Comparison of ENCODE assay signal across 8 cellular contexts in genomic region chr5:94693043-94693822, GRCh38.
DNase-seq lines count a peak whose midpoint lies in the region; ATAC-seq, FAIRE-seq and TF ChIP-seq lines count a peak whose summit lies in the region.

No MANE protein-coding gene starts in this region.

- ATAC-seq in A549, result peak; percentile 80 to 85; a peak in 4 of 6 replicates
- ATAC-seq in HG03064 (IDR thresholded peaks at IDR 0.05; ENCODE audit: low read depth, unreplicated experiment), result peak; percentile 75

- intact Hi-C loops in dorsolateral prefrontal cortex (cut with DNase I), result loop anchor here in 1 of 2 donors (10.0 kb wide), 1 partner anchor 1098 kb away; no protein-coding TSS in a partner anchor

- DNase-seq in A549 (ENCODE audit: low read depth in 1 of 2, low spot score in 1 of 2), result peak in 1 of 2 experiments; percentile 47
- no peak for DNase-seq in GM12864 (ENCODE audit: low read depth)
- DNase-seq in NCI-H69 (lab: John Stamatoyannopoulos, UW), result peak; percentile 81
- DNase-seq in dorsolateral prefrontal cortex, result no peak
- no peak for DNase-seq in COLO668 (lab: John Stamatoyannopoulos, UW; ENCODE audit: unreplicated experiment)
- no peak for DNase-seq in activated CD8-positive, alpha-beta memory T cell treated with anti-CD3 and anti-CD28 coated beads, Interleukin-2, amount 50 U/mL, for 4 hours

- TF ChIP-seq CTCF in A549 (IDR thresholded peaks at IDR 0.05), result peak; percentile 54
- TF ChIP-seq CTCF in GM12864 (IDR thresholded peaks at IDR 0.05; ENCODE audit: low read depth, low read length, missing control alignments), result peak; percentile 17
- peak in 55 of 56 donors; percentile 30 to 71 (median 51) for TF ChIP-seq CTCF in dorsolateral prefrontal cortex (IDR thresholded peaks at IDR 0.05 in 54 of 56, conservative IDR thresholded peaks at IDR 0.05 in 2 of 56; ENCODE audit: low read depth in 1 of 56, partially characterized antibody in 56 of 56)
- TF ChIP-seq CTCF in nephron (IDR thresholded peaks at IDR 0.05; ENCODE audit: unreplicated experiment in 3 of 3), result peak; percentile 37 to 66 (median 46)

- H3K4me1 ChIP-seq in A549, result peaks cover 11% of the 10 kb centered on the region; the same call in 2 of the 3 replicates

- H3K4me3 Mint-ChIP-seq in nephron, result peak overlapping the region in 1 of 3 experiments; percentile 7

- no peaks in the 10 kb centered on the region for H3K9me3 Mint-ChIP-seq in nephron

- peak overlapping the region in 2 of 3 experiments; percentile 7 to 35 for H3K27ac Mint-ChIP-seq in nephron

- no peaks in the 10 kb centered on the region for H3K9me3 ChIP-seq in A549

- 27% methylated on average over 5 of the region's 5 CpGs for WGBS in A549 (ENCODE audit: missing lambda C conversion rate)

- H3K27me3 Mint-ChIP-seq in nephron (ENCODE audit: low read depth), result no peaks in the 10 kb centered on the region

- peak; percentile 53 to 66 for TF ChIP-seq RAD21 in A549 (conservative IDR thresholded peaks at IDR 0.05 in 1 of 2, IDR thresholded peaks at IDR 0.05 in 1 of 2)

- H3K27ac ChIP-seq in A549 (no peak overlapping the region), dorsolateral prefrontal cortex (peak overlapping the region in 17 of 59 donors; percentile 12 to 75 (median 35))

- peaks cover 3% of the 10 kb centered on the region for H3K36me3 Mint-ChIP-seq in nephron (ENCODE audit: low read depth)

- H3K4me2 ChIP-seq in A549, result 0 out of 3 replicates have a peak overlapping the region, but pooled peaks have one; percentile 10

- POLR2A ChIA-PET in A549 (lab: Yijun Ruan, JAX), result no interaction called here

- no peaks in the 10 kb centered on the region for H3K27me3 ChIP-seq in dorsolateral prefrontal cortex

- FAIRE-seq in A549 (lab: Jason Lieb, UNC), result no peak

- TF ChIP-seq POLR2A in A549 (IDR thresholded peaks at IDR 0.05; ENCODE audit: low read length), result no peak

- H3K4me3 ChIP-seq in A549, result no peak overlapping the region
- H3K4me3 ChIP-seq in GM12864 (ENCODE audit: low read depth, low read length), result no peak overlapping the region
- peak overlapping the region in 39 of 59 donors; percentile 0 to 52 (median 28) for H3K4me3 ChIP-seq in dorsolateral prefrontal cortex

- CTCF ChIA-PET in A549 (lab: Yijun Ruan, JAX), result interaction anchor here (0.9 to 1.0 kb wide), 3 partner anchors 9 to 520 kb away, joined by 3 to 4 read pairs (median 3); partner anchors contain the start of genes KIAA0825 and SLF1

- H3K4me1 Mint-ChIP-seq in nephron, result peaks cover 37% of the 10 kb centered on the region

- no peak for TF ChIP-seq EP300 in A549 (IDR thresholded peaks at IDR 0.05)

TF ChIP-seq in A549, 52 proteins besides CTCF, POLR2A, EP300 and RAD21:
- TF ChIP-seq MAZ (IDR thresholded peaks at IDR 0.05; ENCODE audit: borderline replicate concordance, low read depth, low read length) (no peak), NPAS2 (CRISPR knock-in tag; IDR thresholded peaks at IDR 0.05; ENCODE audit: borderline replicate concordance) (no peak), SMC3 (IDR thresholded peaks at IDR 0.05) (peak; percentile 30; the same call in 1 of the 3 replicates)

Comparison
In these comparisons a context has a peak if more than half of its experiments do, and no peak if none do; other contexts are left out.
1. H3K4me3 ChIP-seq: peak in dorsolateral prefrontal cortex (39 of 59); none in A549 (single experiment) and GM12864 (single experiment).
2. Peak in every context shown above with its lines, with median percentiles within 50 percentile points of each other: CTCF ChIP-seq.